In the genomic region with DNA sequence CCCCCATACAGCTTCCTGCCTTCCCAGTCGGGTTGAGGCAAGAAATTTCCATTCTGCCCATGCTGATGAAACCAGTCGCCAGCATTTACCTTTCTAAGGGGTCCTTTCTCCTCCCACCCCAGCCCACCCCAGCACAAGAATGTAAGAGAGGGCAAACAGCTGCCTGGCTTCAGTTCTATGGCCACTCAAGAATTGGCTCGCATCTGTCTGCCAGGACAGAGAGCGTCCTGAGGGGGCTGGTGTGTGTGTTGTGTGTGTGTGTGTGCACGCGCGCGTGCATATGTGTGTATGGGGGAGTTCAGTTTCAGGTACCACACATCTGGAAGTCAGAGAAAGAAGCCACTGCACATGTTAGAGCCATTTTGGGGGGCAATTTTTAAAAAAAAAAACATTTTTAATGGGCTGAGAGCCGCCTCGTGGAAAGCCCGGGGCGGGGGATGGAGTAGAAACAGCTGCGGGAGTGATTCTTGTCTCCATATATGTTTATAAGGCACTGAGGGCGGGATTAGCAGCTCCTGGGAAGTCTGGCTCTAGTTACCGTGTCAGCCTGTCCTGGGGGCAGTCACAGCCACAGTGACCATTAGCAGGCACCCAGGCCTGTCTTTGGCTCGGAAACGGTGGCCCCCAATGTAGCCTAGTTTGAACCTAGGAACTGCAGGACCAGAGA, we compare ENCODE assay signal across 9 cellular contexts. TPM values are rescaled to one million over a fixed set of nuclear protein-coding genes. Genes with fewer than 3 reads are reported as not detected.
DNase-seq lines count a peak whose midpoint lies in the region; ATAC-seq and TF ChIP-seq lines count a peak whose summit lies in the region.
"Had no signal": no experiment of that assay in that cellular context is flagged by ENCODE, and none has a peak within 500 bp of the region (broad histone marks: within the 10 kb centered on the region; RNA-seq: fewer than 3 reads in every experiment).

A gene (plus strand): TSS at position 561 of the 667 bp plus-strand sequence. CDS start 2,124 bp downstream, outside the sequence.

- no peak within 1 kb of the TSS for H3K27ac Mint-ChIP-seq in progenitor cell of endocrine pancreas

- POLR2A ChIA-PET in OCI-LY7 (lab: Charles Lee), result interaction anchor here (0.9 to 1.2 kb wide), 2 partner anchors 19 to 27 kb away, joined by 3 to 4 read pairs; no protein-coding TSS in a partner anchor

- H3K4me1 ChIP-seq in DND-41 (ENCODE audit: insufficient read depth, low read length) (peaks cover 18% of the 10 kb centered on the region), OCI-LY7 (ENCODE audit: insufficient read depth, low read length, poor library complexity, severe bottlenecking) (peaks cover 15% of the 10 kb centered on the region)

- peaks cover 26% of the 10 kb centered on the region for H3K4me1 Mint-ChIP-seq in progenitor cell of endocrine pancreas (ENCODE audit: low read depth)

- H3K27ac ChIP-seq in DND-41 (ENCODE audit: low read length), result no peak within 1 kb of the TSS
- no peak within 1 kb of the TSS for H3K27ac ChIP-seq in OCI-LY7 (ENCODE audit: low read depth, low read length, poor library complexity, severe bottlenecking)

- H3K36me3 ChIP-seq in DND-41 (ENCODE audit: insufficient read depth, low read length), result no peaks in the 10 kb centered on the region
- no peaks in the 10 kb centered on the region for H3K36me3 ChIP-seq in OCI-LY7 (ENCODE audit: insufficient read depth, low read length)

- CTCF ChIA-PET in OCI-LY7 (lab: Charles Lee; ENCODE audit: unreplicated experiment), result interaction anchor here (1.2 kb wide), 1 partner anchor 15 kb away, joined by 3 read pairs; no protein-coding TSS in a partner anchor

- no peaks in the 10 kb centered on the region for H3K9me2 ChIP-seq in OCI-LY7 (ENCODE audit: insufficient read depth, low read length)

- H3K4me3 Mint-ChIP-seq in progenitor cell of endocrine pancreas (ENCODE audit: low read depth), result peak within 1 kb of the TSS; percentile 72

- H3K9me3 ChIP-seq in DND-41 (ENCODE audit: insufficient read depth, low read length, severe bottlenecking) (no peaks in the 10 kb centered on the region), OCI-LY7 (ENCODE audit: low read length) (no peaks in the 10 kb centered on the region)

- no TSS peak for BruUV-seq in OCI-LY7 (replicated peaks; lab: Mats Ljungman, UMichigan)

- ATAC-seq in DND-41 (ENCODE audit: insufficient read depth, low read depth) (no peak), GM21515 (IDR thresholded peaks at IDR 0.05; ENCODE audit: unreplicated experiment) (no peak), GM18867 (IDR thresholded peaks at IDR 0.05; ENCODE audit: unreplicated experiment) (no peak)

- H4K20me1 ChIP-seq in DND-41 (ENCODE audit: insufficient read depth, low read length), result peaks cover 14% of the 10 kb centered on the region; the same call in 1 of the 2 replicates
- no peaks in the 10 kb centered on the region for H4K20me1 ChIP-seq in OCI-LY7 (ENCODE audit: insufficient read depth, low read length)

- H3K27me3 Mint-ChIP-seq in progenitor cell of endocrine pancreas, result peaks cover 80% of the 10 kb centered on the region

- H3K4me2 ChIP-seq in DND-41 (ENCODE audit: insufficient read depth, low read length), result peak within 1 kb of the TSS; percentile 63
- peak within 1 kb of the TSS; percentile 67 for H3K4me2 ChIP-seq in OCI-LY7 (ENCODE audit: low read length)

- H3K79me2 ChIP-seq in DND-41 (ENCODE audit: insufficient read depth, low read length) (no peaks in the 10 kb centered on the region), OCI-LY7 (ENCODE audit: insufficient read depth, low read depth, low read length) (no peaks in the 10 kb centered on the region)

- no peaks in the 10 kb centered on the region for H3K36me3 Mint-ChIP-seq in progenitor cell of endocrine pancreas (ENCODE audit: insufficient read depth)

- peaks cover 74% of the 10 kb centered on the region for H3K27me3 ChIP-seq in DND-41 (ENCODE audit: insufficient read depth, low read length, poor library complexity)

- intact Hi-C loops in OCI-LY7 (cut with micrococcal nuclease; ENCODE audit: unreplicated experiment), result no loop called here

- H3K9me3 Mint-ChIP-seq in progenitor cell of endocrine pancreas (ENCODE audit: low read depth), result no peaks in the 10 kb centered on the region

- H3K9ac ChIP-seq in DND-41 (ENCODE audit: low read depth, low read length), result no peak within 1 kb of the TSS; the same call in 1 of the 2 replicates

- DNase-seq in DND-41, result no peak
- no peak for DNase-seq in OCI-LY7 (ENCODE audit: low spot score)
- DNase-seq in fibroblast of mammary gland (ENCODE audit: low read depth), result no peak
- DNase-seq in progenitor cell of endocrine pancreas (ENCODE audit: low spot score, unreplicated experiment), result no peak
- no peak for DNase-seq in NK-92 (lab: John Stamatoyannopoulos, UW; ENCODE audit: unreplicated experiment)
- no peak for DNase-seq in stimulated activated CD4-positive, alpha-beta T cell treated with anti-CD3 and anti-CD28 coated beads, Interleukin-12 subunit alpha, Interleukin-12 subunit beta, amount 100 ng/mL, for 4 hours
- DNase-seq: foreskin melanocyte had no signal

- no peak for TF ChIP-seq CTCF in DND-41 (IDR thresholded peaks at IDR 0.05; ENCODE audit: borderline replicate concordance, extremely low read depth, low read length, poor library complexity, severe bottlenecking)
- TF ChIP-seq CTCF in OCI-LY7 (conservative IDR thresholded peaks at IDR 0.05; ENCODE audit: low read length), result no peak
- TF ChIP-seq CTCF in fibroblast of mammary gland (conservative IDR thresholded peaks at IDR 0.05; ENCODE audit: control insufficient read depth, insufficient read depth, low read depth, low read length), result no peak
- TF ChIP-seq CTCF in progenitor cell of endocrine pancreas (IDR thresholded peaks at IDR 0.05; ENCODE audit: unreplicated experiment), result no peak

- peak within 1 kb of the TSS in 1 of 2 experiments; percentile 36; a peak in 2 of 4 replicates for H3K4me3 ChIP-seq in DND-41 (ENCODE audit: low read depth in 1 of 2, low read length in 2 of 2)
- H3K4me3 ChIP-seq in OCI-LY7 (ENCODE audit: low read depth, low read length, poor library complexity, severe bottlenecking), result peak within 1 kb of the TSS; percentile 55
- H3K4me3 ChIP-seq in fibroblast of mammary gland (ENCODE audit: control insufficient read depth, low read depth, low read length), result peak within 1 kb of the TSS; percentile 13

- H2AFZ ChIP-seq in DND-41 (ENCODE audit: low read depth, low read length) (no peak within 1 kb of the TSS), OCI-LY7 (ENCODE audit: low read length) (no peak within 1 kb of the TSS)

RNA-seq across cellular contexts. Expression of the gene that starts here (rescaled TPM):
- 11.3 and 14.7 TPM in 2 replicates for total RNA-seq in OCI-LY7 (2014; rRNA removed; shearing (Covaris generic))
- total RNA-seq in OCI-LY7 (2022) (0.86 and 2.6 TPM in 2 replicates), progenitor cell of endocrine pancreas (8.9 and 10.1 TPM in 2 replicates)
